ENCODE assay signal across 1 cellular context in the genomic region with DNA sequence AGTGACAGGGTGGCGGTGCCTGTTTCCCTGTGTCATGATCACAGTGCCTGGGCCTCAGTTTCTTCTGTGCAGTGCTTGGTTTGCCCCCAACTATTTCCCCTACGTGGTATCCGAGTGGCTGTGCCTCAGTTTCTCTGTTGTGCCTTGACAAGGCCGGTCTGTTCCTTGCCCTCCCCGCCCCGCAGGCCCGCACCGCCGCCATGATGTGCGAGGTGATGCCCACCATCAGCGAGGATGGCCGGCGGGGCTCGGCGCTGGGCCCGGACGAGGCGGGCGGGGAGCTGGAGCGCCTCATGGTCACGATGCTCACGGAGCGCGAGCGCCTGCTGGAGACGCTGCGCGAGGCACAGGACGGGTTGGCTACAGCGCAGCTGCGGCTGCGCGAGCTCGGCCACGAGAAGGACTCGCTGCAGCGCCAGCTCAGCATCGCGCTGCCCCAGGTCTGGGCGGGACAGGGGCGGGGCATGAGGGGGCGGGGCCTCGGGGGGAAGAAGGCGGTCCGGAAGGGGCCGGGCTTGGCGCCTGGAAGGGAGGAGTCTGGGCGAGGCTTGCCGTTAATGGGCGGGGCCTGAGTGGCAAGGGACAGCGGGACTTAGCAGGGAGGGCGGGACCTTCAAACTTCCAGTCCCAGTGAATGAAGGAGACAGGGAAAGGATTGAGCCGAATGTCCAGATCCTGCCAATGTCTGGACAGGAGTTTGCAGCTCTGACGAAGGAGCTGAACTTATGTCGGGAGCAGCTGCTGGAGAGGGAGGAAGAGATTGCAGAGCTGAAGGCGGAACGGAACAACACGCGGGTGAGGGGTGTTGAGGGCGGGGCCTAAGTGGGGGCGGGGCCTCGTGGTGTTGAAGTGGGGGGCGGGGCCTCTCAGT.
TF ChIP-seq lines count a peak whose summit lies in the region.

No MANE protein-coding gene starts in this region.

TF ChIP-seq in HepG2, 621 proteins besides CTCF, POLR2A, EP300 and RAD21 (continued from another document and continues in another):
- TF ChIP-seq NAIF1 (CRISPR knock-in tag; IDR thresholded peaks at IDR 0.05; ENCODE audit: borderline replicate concordance) (peak; percentile 89; the same call in 1 of the 2 replicates), ZNF674 (CRISPR knock-in tag; IDR thresholded peaks at IDR 0.05; ENCODE audit: low read depth) (peak; percentile 98), GZF1 (CRISPR knock-in tag; IDR thresholded peaks at IDR 0.05) (peak; percentile 89; the same call in 1 of the 2 replicates), MTF1 (CRISPR knock-in tag; IDR thresholded peaks at IDR 0.05) (peak; percentile 96), FLYWCH1 (CRISPR knock-in tag; IDR thresholded peaks at IDR 0.05) (peak; percentile 98), ZNF556 (CRISPR knock-in tag; IDR thresholded peaks at IDR 0.05; ENCODE audit: borderline replicate concordance) (peak; percentile 86), KLF9 (CRISPR knock-in tag; IDR thresholded peaks at IDR 0.05; ENCODE audit: low read depth) (peak; percentile 85; the same call in 1 of the 2 replicates), KLF12 (CRISPR knock-in tag; IDR thresholded peaks at IDR 0.05; ENCODE audit: borderline replicate concordance) (peak; percentile 87; the same call in 1 of the 2 replicates), IKZF1 (IDR thresholded peaks at IDR 0.05) (no peak), SOX6 (IDR thresholded peaks at IDR 0.05) (no peak), SOX6 (CRISPR knock-in tag; IDR thresholded peaks at IDR 0.05) (peak; percentile 56), ZNF781 (CRISPR knock-in tag; IDR thresholded peaks at IDR 0.05; ENCODE audit: borderline replicate concordance, not compliant biosample characterization) (peak; percentile 96), SMC3 (IDR thresholded peaks at IDR 0.05; ENCODE audit: low read length) (no peak), NONO (IDR thresholded peaks at IDR 0.05) (no peak), NONO (CRISPR knock-in tag; conservative IDR thresholded peaks at IDR 0.05) (peak; percentile 82; the same call in 1 of the 2 replicates), ZKSCAN8 (CRISPR knock-in tag; IDR thresholded peaks at IDR 0.05; ENCODE audit: borderline replicate concordance) (peak; percentile 54), DMAP1 (CRISPR knock-in tag; IDR thresholded peaks at IDR 0.05) (peak; percentile 82; the same call in 1 of the 2 replicates), HOXA7 (CRISPR knock-in tag; IDR thresholded peaks at IDR 0.05) (peak; percentile 95), TRIM24 (CRISPR knock-in tag; IDR thresholded peaks at IDR 0.05) (no peak), ZNF747 (CRISPR knock-in tag; IDR thresholded peaks at IDR 0.05; ENCODE audit: borderline replicate concordance) (peak; percentile 96), ATF7 (IDR thresholded peaks at IDR 0.05) (no peak), ATF7 (CRISPR knock-in tag; IDR thresholded peaks at IDR 0.05) (peak; percentile 87), ZNF136 (CRISPR knock-in tag; IDR thresholded peaks at IDR 0.05; ENCODE audit: low read depth) (peak; percentile 96), LRRFIP1 (CRISPR knock-in tag; conservative IDR thresholded peaks at IDR 0.05) (0 out of 2 replicates have a peak, but pooled peaks have one; percentile 89), ZNF737 (CRISPR knock-in tag; IDR thresholded peaks at IDR 0.05; ENCODE audit: borderline replicate concordance) (peak; percentile 42; the same call in 1 of the 2 replicates), ZNF335 (CRISPR knock-in tag; IDR thresholded peaks at IDR 0.05) (peak; percentile 89), ZNF343 (CRISPR knock-in tag; IDR thresholded peaks at IDR 0.05) (peak; percentile 97), HOXA3 (CRISPR knock-in tag; IDR thresholded peaks at IDR 0.05) (peak; percentile 94), HCFC1 (IDR thresholded peaks at IDR 0.05; ENCODE audit: low read depth, low read length) (no peak), REPIN1 (CRISPR knock-in tag; IDR thresholded peaks at IDR 0.05; ENCODE audit: borderline replicate concordance, low read depth) (peak; percentile 99), GLMP (CRISPR knock-in tag; IDR thresholded peaks at IDR 0.05; ENCODE audit: borderline replicate concordance) (no peak), UBTF (CRISPR knock-in tag; IDR thresholded peaks at IDR 0.05) (peak; percentile 91), SNAI1 (CRISPR knock-in tag; IDR thresholded peaks at IDR 0.05; ENCODE audit: borderline replicate concordance) (peak; percentile 80; the same call in 1 of the 2 replicates), FOXP1 (IDR thresholded peaks at IDR 0.05) (no peak), FOXP1 (CRISPR knock-in tag; IDR thresholded peaks at IDR 0.05) (peak; percentile 12; the same call in 1 of the 2 replicates), ZNF484 (CRISPR knock-in tag; IDR thresholded peaks at IDR 0.05; ENCODE audit: borderline replicate concordance, low read depth) (peak; percentile 90; the same call in 1 of the 2 replicates), GTF2F1 (IDR thresholded peaks at IDR 0.05; ENCODE audit: low read length) (no peak), ZNF883 (CRISPR knock-in tag; IDR thresholded peaks at IDR 0.05; ENCODE audit: not compliant biosample characterization) (peak; percentile 99), SOX5 (CRISPR knock-in tag; IDR thresholded peaks at IDR 0.05; ENCODE audit: borderline replicate concordance) (peak; percentile 71), HIVEP1 (CRISPR knock-in tag; IDR thresholded peaks at IDR 0.05) (peak; percentile 98), TMF1 (CRISPR knock-in tag; IDR thresholded peaks at IDR 0.05; ENCODE audit: low read depth) (peak; percentile 100), ARNTL (CRISPR knock-in tag; IDR thresholded peaks at IDR 0.05) (peak; percentile 90)
- TF ChIP-seq, protein P1, sequence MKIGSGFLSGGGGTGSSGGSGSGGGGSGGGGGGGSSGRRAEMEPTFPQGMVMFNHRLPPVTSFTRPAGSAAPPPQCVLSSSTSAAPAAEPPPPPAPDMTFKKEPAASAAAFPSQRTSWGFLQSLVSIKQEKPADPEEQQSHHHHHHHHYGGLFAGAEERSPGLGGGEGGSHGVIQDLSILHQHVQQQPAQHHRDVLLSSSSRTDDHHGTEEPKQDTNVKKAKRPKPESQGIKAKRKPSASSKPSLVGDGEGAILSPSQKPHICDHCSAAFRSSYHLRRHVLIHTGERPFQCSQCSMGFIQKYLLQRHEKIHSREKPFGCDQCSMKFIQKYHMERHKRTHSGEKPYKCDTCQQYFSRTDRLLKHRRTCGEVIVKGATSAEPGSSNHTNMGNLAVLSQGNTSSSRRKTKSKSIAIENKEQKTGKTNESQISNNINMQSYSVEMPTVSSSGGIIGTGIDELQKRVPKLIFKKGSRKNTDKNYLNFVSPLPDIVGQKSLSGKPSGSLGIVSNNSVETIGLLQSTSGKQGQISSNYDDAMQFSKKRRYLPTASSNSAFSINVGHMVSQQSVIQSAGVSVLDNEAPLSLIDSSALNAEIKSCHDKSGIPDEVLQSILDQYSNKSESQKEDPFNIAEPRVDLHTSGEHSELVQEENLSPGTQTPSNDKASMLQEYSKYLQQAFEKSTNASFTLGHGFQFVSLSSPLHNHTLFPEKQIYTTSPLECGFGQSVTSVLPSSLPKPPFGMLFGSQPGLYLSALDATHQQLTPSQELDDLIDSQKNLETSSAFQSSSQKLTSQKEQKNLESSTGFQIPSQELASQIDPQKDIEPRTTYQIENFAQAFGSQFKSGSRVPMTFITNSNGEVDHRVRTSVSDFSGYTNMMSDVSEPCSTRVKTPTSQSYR (CRISPR knock-in tag; IDR thresholded peaks at IDR 0.05; ENCODE audit: borderline replicate concordance), result peak; percentile 72
- TF ChIP-seq, protein P2, sequence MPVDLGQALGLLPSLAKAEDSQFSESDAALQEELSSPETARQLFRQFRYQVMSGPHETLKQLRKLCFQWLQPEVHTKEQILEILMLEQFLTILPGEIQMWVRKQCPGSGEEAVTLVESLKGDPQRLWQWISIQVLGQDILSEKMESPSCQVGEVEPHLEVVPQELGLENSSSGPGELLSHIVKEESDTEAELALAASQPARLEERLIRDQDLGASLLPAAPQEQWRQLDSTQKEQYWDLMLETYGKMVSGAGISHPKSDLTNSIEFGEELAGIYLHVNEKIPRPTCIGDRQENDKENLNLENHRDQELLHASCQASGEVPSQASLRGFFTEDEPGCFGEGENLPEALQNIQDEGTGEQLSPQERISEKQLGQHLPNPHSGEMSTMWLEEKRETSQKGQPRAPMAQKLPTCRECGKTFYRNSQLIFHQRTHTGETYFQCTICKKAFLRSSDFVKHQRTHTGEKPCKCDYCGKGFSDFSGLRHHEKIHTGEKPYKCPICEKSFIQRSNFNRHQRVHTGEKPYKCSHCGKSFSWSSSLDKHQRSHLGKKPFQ (CRISPR knock-in tag; IDR thresholded peaks at IDR 0.05; ENCODE audit: insufficient replicate concordance), result peak; percentile 93
- TF ChIP-seq, protein P3, sequence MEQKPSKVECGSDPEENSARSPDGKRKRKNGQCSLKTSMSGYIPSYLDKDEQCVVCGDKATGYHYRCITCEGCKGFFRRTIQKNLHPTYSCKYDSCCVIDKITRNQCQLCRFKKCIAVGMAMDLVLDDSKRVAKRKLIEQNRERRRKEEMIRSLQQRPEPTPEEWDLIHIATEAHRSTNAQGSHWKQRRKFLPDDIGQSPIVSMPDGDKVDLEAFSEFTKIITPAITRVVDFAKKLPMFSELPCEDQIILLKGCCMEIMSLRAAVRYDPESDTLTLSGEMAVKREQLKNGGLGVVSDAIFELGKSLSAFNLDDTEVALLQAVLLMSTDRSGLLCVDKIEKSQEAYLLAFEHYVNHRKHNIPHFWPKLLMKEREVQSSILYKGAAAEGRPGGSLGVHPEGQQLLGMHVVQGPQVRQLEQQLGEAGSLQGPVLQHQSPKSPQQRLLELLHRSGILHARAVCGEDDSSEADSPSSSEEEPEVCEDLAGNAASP (CRISPR knock-in tag; IDR thresholded peaks at IDR 0.05; ENCODE audit: borderline replicate concordance), result peak; percentile 78; the same call in 1 of the 2 replicates
- TF ChIP-seq, protein P4, sequence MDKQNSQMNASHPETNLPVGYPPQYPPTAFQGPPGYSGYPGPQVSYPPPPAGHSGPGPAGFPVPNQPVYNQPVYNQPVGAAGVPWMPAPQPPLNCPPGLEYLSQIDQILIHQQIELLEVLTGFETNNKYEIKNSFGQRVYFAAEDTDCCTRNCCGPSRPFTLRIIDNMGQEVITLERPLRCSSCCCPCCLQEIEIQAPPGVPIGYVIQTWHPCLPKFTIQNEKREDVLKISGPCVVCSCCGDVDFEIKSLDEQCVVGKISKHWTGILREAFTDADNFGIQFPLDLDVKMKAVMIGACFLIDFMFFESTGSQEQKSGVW (CRISPR knock-in tag; IDR thresholded peaks at IDR 0.05; ENCODE audit: borderline replicate concordance), result peak; percentile 76; the same call in 1 of the 2 replicates
